ENCODE assay signal across 1 cellular context in the genomic region with DNA sequence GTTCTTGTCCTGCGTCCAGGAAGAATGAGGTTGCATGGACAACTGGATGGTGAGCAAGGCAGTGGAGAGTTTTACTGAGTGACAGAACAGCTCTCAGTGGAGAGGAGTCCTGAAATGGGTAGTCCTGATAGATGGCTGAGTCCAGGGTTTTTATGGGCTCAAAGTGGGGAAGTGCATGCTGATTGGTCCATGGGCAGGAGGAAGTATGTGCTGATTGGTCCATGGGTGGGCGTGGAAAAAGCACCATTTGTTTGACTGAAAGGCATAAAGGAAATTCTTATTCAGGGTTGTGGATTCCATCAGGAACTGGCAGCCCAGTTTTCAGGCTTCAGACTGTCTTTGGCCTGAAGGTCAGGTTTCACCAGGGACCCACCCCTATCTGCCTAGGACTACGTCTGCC.
TF ChIP-seq lines count a peak whose summit lies in the region.

No MANE protein-coding gene starts in this region.

TF ChIP-seq in K562, 482 proteins besides CTCF, POLR2A, EP300 and RAD21 (continued from another document and continues in another):
- TF ChIP-seq, protein P1, sequence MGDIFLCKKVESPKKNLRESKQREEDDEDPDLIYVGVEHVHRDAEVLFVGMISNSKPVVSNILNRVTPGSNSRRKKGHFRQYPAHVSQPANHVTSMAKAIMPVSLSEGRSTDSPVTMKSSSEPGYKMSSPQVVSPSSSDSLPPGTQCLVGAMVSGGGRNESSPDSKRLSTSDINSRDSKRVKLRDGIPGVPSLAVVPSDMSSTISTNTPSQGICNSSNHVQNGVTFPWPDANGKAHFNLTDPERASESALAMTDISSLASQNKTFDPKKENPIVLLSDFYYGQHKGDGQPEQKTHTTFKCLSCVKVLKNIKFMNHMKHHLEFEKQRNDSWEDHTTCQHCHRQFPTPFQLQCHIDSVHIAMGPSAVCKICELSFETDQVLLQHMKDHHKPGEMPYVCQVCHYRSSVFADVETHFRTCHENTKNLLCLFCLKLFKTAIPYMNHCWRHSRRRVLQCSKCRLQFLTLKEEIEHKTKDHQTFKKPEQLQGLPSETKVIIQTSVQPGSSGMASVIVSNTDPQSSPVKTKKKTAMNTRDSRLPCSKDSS (IDR thresholded peaks at IDR 0.05; ENCODE audit: low read depth, partially characterized antibody) = peak; percentile 91
- TF ChIP-seq MTA2 (IDR thresholded peaks at IDR 0.05; ENCODE audit: low read depth) = no peak
- TF ChIP-seq SP1 (CRISPR knock-in tag; IDR thresholded peaks at IDR 0.05) = no peak
- no peak for TF ChIP-seq ZNF175 (CRISPR knock-in tag; IDR thresholded peaks at IDR 0.05; ENCODE audit: low read depth)
- TF ChIP-seq ZNF354B (CRISPR knock-in tag; IDR thresholded peaks at IDR 0.05) = no peak
- TF ChIP-seq EGR1 (conservative IDR thresholded peaks at IDR 0.05) = no peak
- TF ChIP-seq CC2D1A (IDR thresholded peaks at IDR 0.05) = peak; percentile 55
- no peak for TF ChIP-seq ZNF584 (CRISPR knock-in tag; IDR thresholded peaks at IDR 0.05; ENCODE audit: low read depth)
- no peak for TF ChIP-seq CHD1 (IDR thresholded peaks at IDR 0.05; ENCODE audit: low read length)
- TF ChIP-seq CBX5 (IDR thresholded peaks at IDR 0.05; ENCODE audit: borderline replicate concordance, low read depth) = peak; percentile 65; the same call in 1 of the 2 replicates
- TF ChIP-seq RHOXF2B (CRISPR knock-in tag; conservative IDR thresholded peaks at IDR 0.05) = no peak
- peak; percentile 87 for TF ChIP-seq TRIM28 (IDR thresholded peaks at IDR 0.05)
- TF ChIP-seq SPI1 (IDR thresholded peaks at IDR 0.05; ENCODE audit: borderline replicate concordance, low read depth, low read length) = peak; percentile 63
- no peak for TF ChIP-seq ZNF586 (CRISPR knock-in tag; conservative IDR thresholded peaks at IDR 0.05)
- TF ChIP-seq TAF9B (IDR thresholded peaks at IDR 0.05; ENCODE audit: partially characterized antibody) = no peak
- TF ChIP-seq MAX (CRISPR knock-in tag; IDR thresholded peaks at IDR 0.05) = no peak
- no peak for TF ChIP-seq SMAD3 (CRISPR knock-in tag; conservative IDR thresholded peaks at IDR 0.05)
- TF ChIP-seq ZBTB33 (CRISPR knock-in tag; IDR thresholded peaks at IDR 0.05) = peak; percentile 41; the same call in 1 of the 2 replicates
- TF ChIP-seq SMARCA5 (IDR thresholded peaks at IDR 0.05) = no peak
- TF ChIP-seq, protein P2, sequence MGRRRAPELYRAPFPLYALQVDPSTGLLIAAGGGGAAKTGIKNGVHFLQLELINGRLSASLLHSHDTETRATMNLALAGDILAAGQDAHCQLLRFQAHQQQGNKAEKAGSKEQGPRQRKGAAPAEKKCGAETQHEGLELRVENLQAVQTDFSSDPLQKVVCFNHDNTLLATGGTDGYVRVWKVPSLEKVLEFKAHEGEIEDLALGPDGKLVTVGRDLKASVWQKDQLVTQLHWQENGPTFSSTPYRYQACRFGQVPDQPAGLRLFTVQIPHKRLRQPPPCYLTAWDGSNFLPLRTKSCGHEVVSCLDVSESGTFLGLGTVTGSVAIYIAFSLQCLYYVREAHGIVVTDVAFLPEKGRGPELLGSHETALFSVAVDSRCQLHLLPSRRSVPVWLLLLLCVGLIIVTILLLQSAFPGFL (CRISPR knock-in tag; IDR thresholded peaks at IDR 0.05) = no peak
- TF ChIP-seq LARP7 (IDR thresholded peaks at IDR 0.05) = no peak
- no peak for TF ChIP-seq GATA2 (CRISPR knock-in tag; IDR thresholded peaks at IDR 0.05)
- TF ChIP-seq DMBX1 (CRISPR knock-in tag; IDR thresholded peaks at IDR 0.05; ENCODE audit: borderline replicate concordance) = no peak
- TF ChIP-seq NCOA2 (IDR thresholded peaks at IDR 0.05; ENCODE audit: partially characterized antibody in 2 of 2) = no peak
- TF ChIP-seq, protein P3, sequence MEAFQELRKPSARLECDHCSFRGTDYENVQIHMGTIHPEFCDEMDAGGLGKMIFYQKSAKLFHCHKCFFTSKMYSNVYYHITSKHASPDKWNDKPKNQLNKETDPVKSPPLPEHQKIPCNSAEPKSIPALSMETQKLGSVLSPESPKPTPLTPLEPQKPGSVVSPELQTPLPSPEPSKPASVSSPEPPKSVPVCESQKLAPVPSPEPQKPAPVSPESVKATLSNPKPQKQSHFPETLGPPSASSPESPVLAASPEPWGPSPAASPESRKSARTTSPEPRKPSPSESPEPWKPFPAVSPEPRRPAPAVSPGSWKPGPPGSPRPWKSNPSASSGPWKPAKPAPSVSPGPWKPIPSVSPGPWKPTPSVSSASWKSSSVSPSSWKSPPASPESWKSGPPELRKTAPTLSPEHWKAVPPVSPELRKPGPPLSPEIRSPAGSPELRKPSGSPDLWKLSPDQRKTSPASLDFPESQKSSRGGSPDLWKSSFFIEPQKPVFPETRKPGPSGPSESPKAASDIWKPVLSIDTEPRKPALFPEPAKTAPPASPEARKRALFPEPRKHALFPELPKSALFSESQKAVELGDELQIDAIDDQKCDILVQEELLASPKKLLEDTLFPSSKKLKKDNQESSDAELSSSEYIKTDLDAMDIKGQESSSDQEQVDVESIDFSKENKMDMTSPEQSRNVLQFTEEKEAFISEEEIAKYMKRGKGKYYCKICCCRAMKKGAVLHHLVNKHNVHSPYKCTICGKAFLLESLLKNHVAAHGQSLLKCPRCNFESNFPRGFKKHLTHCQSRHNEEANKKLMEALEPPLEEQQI (IDR thresholded peaks at IDR 0.05) = peak; percentile 71
- TF ChIP-seq SIN3B (IDR thresholded peaks at IDR 0.05; ENCODE audit: low read depth) = no peak
- TF ChIP-seq E2F5 (CRISPR knock-in tag; IDR thresholded peaks at IDR 0.05) = no peak
- TF ChIP-seq, protein P4, sequence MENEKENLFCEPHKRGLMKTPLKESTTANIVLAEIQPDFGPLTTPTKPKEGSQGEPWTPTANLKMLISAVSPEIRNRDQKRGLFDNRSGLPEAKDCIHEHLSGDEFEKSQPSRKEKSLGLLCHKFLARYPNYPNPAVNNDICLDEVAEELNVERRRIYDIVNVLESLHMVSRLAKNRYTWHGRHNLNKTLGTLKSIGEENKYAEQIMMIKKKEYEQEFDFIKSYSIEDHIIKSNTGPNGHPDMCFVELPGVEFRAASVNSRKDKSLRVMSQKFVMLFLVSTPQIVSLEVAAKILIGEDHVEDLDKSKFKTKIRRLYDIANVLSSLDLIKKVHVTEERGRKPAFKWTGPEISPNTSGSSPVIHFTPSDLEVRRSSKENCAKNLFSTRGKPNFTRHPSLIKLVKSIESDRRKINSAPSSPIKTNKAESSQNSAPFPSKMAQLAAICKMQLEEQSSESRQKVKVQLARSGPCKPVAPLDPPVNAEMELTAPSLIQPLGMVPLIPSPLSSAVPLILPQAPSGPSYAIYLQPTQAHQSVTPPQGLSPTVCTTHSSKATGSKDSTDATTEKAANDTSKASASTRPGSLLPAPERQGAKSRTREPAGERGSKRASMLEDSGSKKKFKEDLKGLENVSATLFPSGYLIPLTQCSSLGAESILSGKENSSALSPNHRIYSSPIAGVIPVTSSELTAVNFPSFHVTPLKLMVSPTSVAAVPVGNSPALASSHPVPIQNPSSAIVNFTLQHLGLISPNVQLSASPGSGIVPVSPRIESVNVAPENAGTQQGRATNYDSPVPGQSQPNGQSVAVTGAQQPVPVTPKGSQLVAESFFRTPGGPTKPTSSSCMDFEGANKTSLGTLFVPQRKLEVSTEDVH (IDR thresholded peaks at IDR 0.05; ENCODE audit: low read depth, partially characterized antibody) = no peak
- TF ChIP-seq FUS (optimal IDR thresholded peaks at IDR 0.05; ENCODE audit: low read depth, low read length) = no peak
- no peak for TF ChIP-seq NFIC (IDR thresholded peaks at IDR 0.05)
- TF ChIP-seq ZKSCAN3 (CRISPR knock-in tag; IDR thresholded peaks at IDR 0.05) = no peak
- no peak for TF ChIP-seq SMARCA4 (IDR thresholded peaks at IDR 0.05)
- no peak for TF ChIP-seq HDAC3 (IDR thresholded peaks at IDR 0.05; ENCODE audit: borderline replicate concordance, partially characterized antibody)
- TF ChIP-seq RBM25 (IDR thresholded peaks at IDR 0.05; ENCODE audit: low read depth, low read length, severe bottlenecking) = peak; percentile 21
- no peak for TF ChIP-seq ZNF24 (IDR thresholded peaks at IDR 0.05)
- no peak for TF ChIP-seq MBD2 (IDR thresholded peaks at IDR 0.05; ENCODE audit: borderline replicate concordance, low read depth)
- TF ChIP-seq CBX3 (IDR thresholded peaks at IDR 0.05; ENCODE audit: borderline replicate concordance in 1 of 2, low read length in 2 of 2) = peak in 1 of 2 experiments; percentile 98; a peak in 2 of 3 replicates
- TF ChIP-seq, protein P5, sequence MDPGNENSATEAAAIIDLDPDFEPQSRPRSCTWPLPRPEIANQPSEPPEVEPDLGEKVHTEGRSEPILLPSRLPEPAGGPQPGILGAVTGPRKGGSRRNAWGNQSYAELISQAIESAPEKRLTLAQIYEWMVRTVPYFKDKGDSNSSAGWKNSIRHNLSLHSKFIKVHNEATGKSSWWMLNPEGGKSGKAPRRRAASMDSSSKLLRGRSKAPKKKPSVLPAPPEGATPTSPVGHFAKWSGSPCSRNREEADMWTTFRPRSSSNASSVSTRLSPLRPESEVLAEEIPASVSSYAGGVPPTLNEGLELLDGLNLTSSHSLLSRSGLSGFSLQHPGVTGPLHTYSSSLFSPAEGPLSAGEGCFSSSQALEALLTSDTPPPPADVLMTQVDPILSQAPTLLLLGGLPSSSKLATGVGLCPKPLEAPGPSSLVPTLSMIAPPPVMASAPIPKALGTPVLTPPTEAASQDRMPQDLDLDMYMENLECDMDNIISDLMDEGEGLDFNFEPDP (CRISPR knock-in tag; IDR thresholded peaks at IDR 0.05) = no peak
- TF ChIP-seq, protein P6, sequence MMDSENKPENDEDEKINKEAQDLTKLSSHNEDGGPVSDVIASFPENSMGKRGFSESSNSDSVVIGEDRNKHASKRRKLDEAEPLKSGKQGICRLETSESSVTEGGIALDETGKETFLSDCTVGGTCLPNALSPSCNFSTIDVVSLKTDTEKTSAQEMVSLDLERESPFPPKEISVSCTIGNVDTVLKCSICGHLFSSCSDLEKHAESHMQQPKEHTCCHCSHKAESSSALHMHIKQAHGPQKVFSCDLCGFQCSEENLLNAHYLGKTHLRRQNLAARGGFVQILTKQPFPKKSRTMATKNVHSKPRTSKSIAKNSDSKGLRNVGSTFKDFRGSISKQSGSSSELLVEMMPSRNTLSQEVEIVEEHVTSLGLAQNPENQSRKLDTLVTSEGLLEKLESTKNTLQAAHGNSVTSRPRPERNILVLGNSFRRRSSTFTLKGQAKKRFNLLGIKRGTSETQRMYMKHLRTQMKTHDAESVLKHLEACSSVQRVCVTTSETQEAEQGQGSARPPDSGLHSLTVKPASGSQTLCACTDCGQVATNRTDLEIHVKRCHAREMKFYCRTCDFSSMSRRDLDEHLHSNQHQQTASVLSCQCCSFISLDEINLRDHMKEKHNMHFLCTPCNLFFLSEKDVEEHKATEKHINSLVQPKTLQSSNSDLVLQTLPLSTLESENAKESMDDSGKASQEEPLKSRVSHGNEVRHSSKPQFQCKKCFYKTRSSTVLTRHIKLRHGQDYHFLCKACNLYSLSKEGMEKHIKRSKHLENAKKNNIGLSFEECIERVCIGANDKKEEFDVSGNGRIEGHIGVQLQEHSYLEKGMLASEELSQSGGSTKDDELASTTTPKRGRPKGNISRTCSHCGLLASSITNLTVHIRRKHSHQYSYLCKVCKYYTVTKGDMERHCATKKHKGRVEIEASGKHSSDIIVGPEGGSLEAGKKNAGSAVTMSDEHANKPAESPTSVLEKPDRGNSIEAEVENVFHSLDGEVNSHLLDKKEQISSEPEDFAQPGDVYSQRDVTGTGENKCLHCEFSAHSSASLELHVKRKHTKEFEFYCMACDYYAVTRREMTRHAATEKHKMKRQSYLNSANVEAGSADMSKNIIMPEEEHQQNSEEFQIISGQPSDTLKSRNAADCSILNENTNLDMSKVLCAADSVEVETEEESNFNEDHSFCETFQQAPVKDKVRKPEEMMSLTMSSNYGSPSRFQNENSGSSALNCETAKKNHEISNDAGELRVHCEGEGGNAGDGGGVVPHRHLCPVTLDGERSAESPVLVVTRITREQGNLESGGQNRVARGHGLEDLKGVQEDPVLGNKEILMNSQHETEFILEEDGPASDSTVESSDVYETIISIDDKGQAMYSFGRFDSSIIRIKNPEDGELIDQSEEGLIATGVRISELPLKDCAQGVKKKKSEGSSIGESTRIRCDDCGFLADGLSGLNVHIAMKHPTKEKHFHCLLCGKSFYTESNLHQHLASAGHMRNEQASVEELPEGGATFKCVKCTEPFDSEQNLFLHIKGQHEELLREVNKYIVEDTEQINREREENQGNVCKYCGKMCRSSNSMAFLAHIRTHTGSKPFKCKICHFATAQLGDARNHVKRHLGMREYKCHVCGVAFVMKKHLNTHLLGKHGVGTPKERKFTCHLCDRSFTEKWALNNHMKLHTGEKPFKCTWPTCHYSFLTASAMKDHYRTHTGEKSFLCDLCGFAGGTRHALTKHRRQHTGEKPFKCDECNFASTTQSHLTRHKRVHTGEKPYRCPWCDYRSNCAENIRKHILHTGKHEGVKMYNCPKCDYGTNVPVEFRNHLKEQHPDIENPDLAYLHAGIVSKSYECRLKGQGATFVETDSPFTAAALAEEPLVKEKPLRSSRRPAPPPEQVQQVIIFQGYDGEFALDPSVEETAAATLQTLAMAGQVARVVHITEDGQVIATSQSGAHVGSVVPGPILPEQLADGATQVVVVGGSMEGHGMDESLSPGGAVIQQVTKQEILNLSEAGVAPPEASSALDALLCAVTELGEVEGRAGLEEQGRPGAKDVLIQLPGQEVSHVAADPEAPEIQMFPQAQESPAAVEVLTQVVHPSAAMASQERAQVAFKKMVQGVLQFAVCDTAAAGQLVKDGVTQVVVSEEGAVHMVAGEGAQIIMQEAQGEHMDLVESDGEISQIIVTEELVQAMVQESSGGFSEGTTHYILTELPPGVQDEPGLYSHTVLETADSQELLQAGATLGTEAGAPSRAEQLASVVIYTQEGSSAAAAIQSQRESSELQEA (IDR thresholded peaks at IDR 0.05; ENCODE audit: low read depth) = no peak
- TF ChIP-seq ZBTB7A (IDR thresholded peaks at IDR 0.05; ENCODE audit: borderline replicate concordance, control insufficient read depth, low read depth, low read length) = no peak
- TF ChIP-seq ZNF785 (CRISPR knock-in tag; IDR thresholded peaks at IDR 0.05) = no peak
- TF ChIP-seq ATF1 (CRISPR knock-in tag; IDR thresholded peaks at IDR 0.05) = no peak
- no peak for TF ChIP-seq ATF1 (tag; IDR thresholded peaks at IDR 0.05)
